Comparison of ENCODE assay signal across 15 cellular contexts in genomic region chr10:35392482-35393230, GRCh38.
"Had no signal": no experiment of that assay in that cellular context is flagged by ENCODE, and none has a peak within 500 bp of the region (broad histone marks: within the 10 kb centered on the region; RNA-seq: fewer than 3 reads in every experiment).

No MANE protein-coding gene starts in this region.

- H3K4me3 ChIP-seq: cardiac muscle cell, SK-N-MC, suprapubic skin, upper lobe of left lung had no signal

- H3K9ac ChIP-seq: parathyroid adenoma had no signal

- DNase-seq: activated CD4-positive, alpha-beta T cell treated with anti-CD3 and anti-CD28 coated beads, Interleukin-2, amount 50 U/mL, for 1 hour; activated effector memory CD4-positive, alpha-beta T cell treated with anti-CD3 and anti-CD28 coated beads, Interleukin-2, amount 50 U/mL, for 16 hours; activated T-cell treated with anti-CD3 and anti-CD28 coated beads, Interleukin-2, amount 50 U/mL, for 1 hour; aorta; cortex of kidney; effector CD8-positive, alpha-beta T cell; left colon; mammary epithelial cell; stimulated activated CD4-positive, alpha-beta T cell treated with anti-CD3 and anti-CD28 coated beads, Interleukin-2, amount 100 ng/mL, for 48 hours; stimulated activated naive CD4-positive, alpha-beta T cell treated with Interleukin-2 at 50 U/mL for 16 hours; upper lobe of left lung had no signal

- H3K27me3 ChIP-seq: cardiac muscle cell, suprapubic skin, upper lobe of left lung had no signal

- H3K9me3 ChIP-seq: suprapubic skin had no signal

- H3K36me3 ChIP-seq: cardiac muscle cell, upper lobe of left lung had no signal

- H2AFZ ChIP-seq: parathyroid adenoma had no signal

- ATAC-seq: left colon had no signal

- H3K27ac ChIP-seq: cardiac muscle cell, parathyroid adenoma, SK-N-MC, suprapubic skin, upper lobe of left lung had no signal
